ENCODE assay signal across 17 cellular contexts in the genomic region with DNA sequence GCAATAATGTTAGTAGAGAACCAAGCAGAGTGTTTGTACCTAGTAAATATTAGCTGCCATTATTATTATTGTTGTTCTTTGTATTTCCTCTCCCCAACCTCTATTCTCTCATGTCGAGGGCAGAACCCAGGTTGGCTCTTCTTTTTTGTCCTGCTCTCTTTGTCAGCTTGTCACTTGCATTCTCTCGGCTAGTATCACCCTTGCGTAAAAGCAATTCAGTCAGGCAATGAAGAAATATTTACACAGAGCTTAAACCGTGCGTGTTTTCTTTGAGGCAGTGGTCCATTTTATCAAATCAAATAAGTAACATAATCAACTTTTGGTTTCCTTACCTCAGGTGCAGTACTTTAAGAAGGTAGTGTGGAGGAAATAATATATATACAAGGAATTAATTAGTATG.
"Had no signal": no experiment of that assay in that cellular context is flagged by ENCODE, and none has a peak within 500 bp of the region (broad histone marks: within the 10 kb centered on the region; RNA-seq: fewer than 3 reads in every experiment).

No MANE protein-coding gene starts in this region.

- H3K36me3 ChIP-seq: pancreas, tibial artery, upper lobe of right lung, vagina had no signal

- H3K27me3 Mint-ChIP-seq: naive B cell, progenitor cell of endocrine pancreas had no signal

- H3K4me3 ChIP-seq: pancreas, smooth muscle cell, tibial artery, upper lobe of right lung, vagina had no signal

- DNase-seq: dermis blood vessel endothelial cell; foreskin melanocyte; hippocampal formation; kidney glomerular epithelial cell; mesendoderm; naive B cell; occipital lobe; pancreas; right cardiac atrium; stimulated activated CD4-positive, alpha-beta T cell treated with anti-CD3 and anti-CD28 coated beads, Interleukin-2, amount 100 ng/mL, for 48 hours; stimulated activated naive CD8-positive, alpha-beta T cell treated with anti-CD3 and anti-CD28 coated beads, Interleukin-15, Interleukin-2, amounts not matched to agents 100 U/mL and 50 U/mL, for 24 hours; tibial artery; upper lobe of right lung had no signal

- H3K4me1 ChIP-seq: vagina had no signal

- H3K27me3 ChIP-seq: pancreas, tibial artery, upper lobe of right lung, vagina had no signal

- H3K27ac Mint-ChIP-seq: naive B cell, nephron had no signal

- H3K9me3 ChIP-seq: pancreas, tibial artery, upper lobe of right lung, vagina had no signal

- ATAC-seq: pancreas; right cardiac atrium; stimulated activated naive CD8-positive, alpha-beta T cell treated with anti-CD3 and anti-CD28 coated beads, Interleukin-15, Interleukin-2, amounts not matched to agents 100 U/mL and 50 U/mL, for 24 hours; upper lobe of right lung had no signal

- H3K4me3 Mint-ChIP-seq: nephron had no signal
